In the genomic region with DNA sequence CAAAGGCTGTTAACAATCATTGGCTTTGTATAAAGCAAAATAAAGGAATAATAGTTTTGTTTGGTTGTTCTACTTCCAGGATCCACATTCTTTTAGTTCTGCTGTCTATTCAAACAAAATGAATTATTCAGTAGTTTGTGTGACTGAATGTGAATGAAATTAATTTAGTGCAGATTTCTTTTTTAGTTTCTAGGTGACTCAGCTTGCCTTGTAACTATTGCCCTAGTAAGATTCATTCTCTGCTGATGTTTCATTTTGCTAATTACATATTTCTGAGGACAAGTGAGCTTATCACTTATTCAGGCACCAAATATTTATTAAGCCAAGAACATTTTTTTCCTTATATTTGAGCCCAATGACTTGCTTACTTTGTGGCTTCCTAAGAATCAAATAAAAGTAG, we compare ENCODE assay signal across 16 cellular contexts. TPM values are rescaled to one million over a fixed set of nuclear protein-coding genes. Genes with fewer than 3 reads are reported as not detected.
DNase-seq lines count a peak whose midpoint lies in the region; ATAC-seq and TF ChIP-seq lines count a peak whose summit lies in the region.
"Had no signal": no experiment of that assay in that cellular context is flagged by ENCODE, and none has a peak within 500 bp of the region (broad histone marks: within the 10 kb centered on the region; RNA-seq: fewer than 3 reads in every experiment).

No MANE protein-coding gene starts in this region.

- peak overlapping the region; percentile 72 for H3K9ac ChIP-seq in iPS-18a (ENCODE audit: low read length)
- H3K9ac ChIP-seq: parathyroid adenoma had no signal

- H3K27ac Mint-ChIP-seq in MCF 10A (ENCODE audit: low read depth, unreplicated experiment) = peak overlapping the region; percentile 35
- H3K27ac Mint-ChIP-seq in activated T-helper 17 cell treated with anti-CD3 and anti-CD28 coated beads, Interleukin-2, amount 50 U/mL, for 72 hours = peak overlapping the region; percentile 51
- H3K27ac Mint-ChIP-seq: activated naive CD8-positive, alpha-beta T cell had no signal

- no TSS peak for BruUV-seq in MCF 10A (replicated peaks; lab: Mats Ljungman, UMichigan)

- H3K36me3 ChIP-seq in breast epithelium (no peaks in the 10 kb centered on the region), iPS-18a (ENCODE audit: control insufficient read depth, low read depth, low read length) (no peaks in the 10 kb centered on the region)

- H3K9me3 Mint-ChIP-seq in MCF 10A (ENCODE audit: unreplicated experiment) = no peaks in the 10 kb centered on the region
- peaks cover 4% of the 10 kb centered on the region for H3K9me3 Mint-ChIP-seq in activated T-helper 17 cell treated with anti-CD3 and anti-CD28 coated beads, Interleukin-2, amount 50 U/mL, for 72 hours

- no peak overlapping the region for H3K4me3 ChIP-seq in breast epithelium
- peak overlapping the region; percentile 47 for H3K4me3 ChIP-seq in iPS-18a (ENCODE audit: low read length)
- H3K4me3 ChIP-seq: K562 had no signal

- peaks cover 0 to 2% of the 10 kb centered on the region in 2 donors for H3K9me3 ChIP-seq in breast epithelium
- H3K9me3 ChIP-seq in iPS-18a (ENCODE audit: control insufficient read depth, low read depth, low read length) = no peaks in the 10 kb centered on the region

- H3K4me1 ChIP-seq in breast epithelium = no peaks in the 10 kb centered on the region
- peaks cover 66% of the 10 kb centered on the region for H3K4me1 ChIP-seq in iPS-18a (ENCODE audit: control insufficient read depth, low read depth, low read length)
- H3K4me1 ChIP-seq: parathyroid adenoma had no signal

- peaks cover 34% of the 10 kb centered on the region for H3K4me1 Mint-ChIP-seq in MCF 10A (ENCODE audit: insufficient read depth, unreplicated experiment)
- peaks cover 45% of the 10 kb centered on the region for H3K4me1 Mint-ChIP-seq in activated T-helper 17 cell treated with anti-CD3 and anti-CD28 coated beads, Interleukin-2, amount 50 U/mL, for 72 hours

- POLR2A ChIA-PET in MCF 10A (lab: Yijun Ruan, JAX) = interaction anchor here (0.6 to 3.7 kb wide), 9 partner anchors 9 to 89 kb away, joined by 3 to 20 read pairs (median 3); no protein-coding TSS in a partner anchor

- no peaks in the 10 kb centered on the region for H3K36me3 Mint-ChIP-seq in MCF 10A (ENCODE audit: insufficient read depth, unreplicated experiment)
- H3K36me3 Mint-ChIP-seq in activated T-helper 17 cell treated with anti-CD3 and anti-CD28 coated beads, Interleukin-2, amount 50 U/mL, for 72 hours (ENCODE audit: low read depth) = peaks cover 39% of the 10 kb centered on the region

- intact Hi-C loops in MCF 10A (cut with micrococcal nuclease) = no loop called here
- intact Hi-C loops in breast epithelium (cut with DNase I; ENCODE audit: low total_unique reads) = no loop called here

- no peaks in the 10 kb centered on the region for H3K27me3 Mint-ChIP-seq in MCF 10A (ENCODE audit: insufficient read depth, unreplicated experiment)
- H3K27me3 Mint-ChIP-seq in activated T-helper 17 cell treated with anti-CD3 and anti-CD28 coated beads, Interleukin-2, amount 50 U/mL, for 72 hours = no peaks in the 10 kb centered on the region
- H3K27me3 Mint-ChIP-seq: activated naive CD8-positive, alpha-beta T cell had no signal

- CTCF ChIA-PET in MCF 10A (lab: Yijun Ruan, JAX) = interaction anchor here (0.7 to 2.8 kb wide), 4 partner anchors 9 to 628 kb away, joined by 3 to 19 read pairs (median 4); no protein-coding TSS in a partner anchor

- no peak overlapping the region for H3K4me3 Mint-ChIP-seq in MCF 10A (ENCODE audit: unreplicated experiment)
- peak overlapping the region; percentile 12 for H3K4me3 Mint-ChIP-seq in activated T-helper 17 cell treated with anti-CD3 and anti-CD28 coated beads, Interleukin-2, amount 50 U/mL, for 72 hours
- H3K4me3 Mint-ChIP-seq: activated naive CD8-positive, alpha-beta T cell had no signal

- H3K27ac ChIP-seq in breast epithelium (no peak overlapping the region), iPS-18a (ENCODE audit: low read length) (peak overlapping the region; percentile 58)
- H3K27ac ChIP-seq: epithelial cell of prostate, parathyroid adenoma had no signal

- no peak for DNase-seq in MCF 10A (ENCODE audit: unreplicated experiment)
- no peak for DNase-seq in breast epithelium (ENCODE audit: low spot score in 2 of 2)
- no peak for DNase-seq in NCI-H2196 (lab: John Stamatoyannopoulos, UW; ENCODE audit: unreplicated experiment)
- DNase-seq: NCI-H1694 treated with DMSO at 0.1 percent for 48 hours; NCI-H82; stimulated activated CD4-positive, alpha-beta T cell treated with anti-CD3 and anti-CD28 coated beads, Interleukin-15, amount 100 ng/mL, for 24 hours had no signal

- ATAC-seq in activated T-helper 17 cell treated with anti-CD3 and anti-CD28 coated beads, Interleukin-2, amount 50 U/mL, for 72 hours (replicated peaks) = peak; percentile 62
- ATAC-seq in GM18870 (IDR thresholded peaks at IDR 0.05; ENCODE audit: unreplicated experiment) (no peak), HG02973 (IDR thresholded peaks at IDR 0.05; ENCODE audit: unreplicated experiment) (no peak), HG03025 (IDR thresholded peaks at IDR 0.05; ENCODE audit: low FRiP score, unreplicated experiment) (no peak)
- ATAC-seq: K562, Right ventricle myocardium inferior had no signal

- TF ChIP-seq POLR2A in breast epithelium (IDR thresholded peaks at IDR 0.05) = no peak

- TF ChIP-seq CTCF in MCF 10A (IDR thresholded peaks at IDR 0.05; ENCODE audit: unreplicated experiment) (no peak), breast epithelium (IDR thresholded peaks at IDR 0.05) (no peak)

- H3K27me3 ChIP-seq in breast epithelium = no peaks in the 10 kb centered on the region
- no peaks in the 10 kb centered on the region for H3K27me3 ChIP-seq in iPS-18a (ENCODE audit: control insufficient read depth, insufficient read depth, low read length)

RNA-seq across cellular contexts. Expression of a gene that starts 46.5 kb away (rescaled TPM):
- total RNA-seq in MCF 10A (2022) = 3.5 and 4.9 TPM in 2 replicates
- total RNA-seq in breast epithelium = 10 to 100 TPM; 13.8 to 70.5 (median 29.2) TPM
- total RNA-seq in activated T-helper 17 cell treated with anti-CD3 and anti-CD28 coated beads, Interleukin-2, amount 50 U/mL, for 72 hours = 100 to 1,000 TPM in 1 of 2 donors, 10 to 100 TPM in 1; 47.5 to 113 TPM
